ENCODE assay signal across 1 cellular context in the genomic region with DNA sequence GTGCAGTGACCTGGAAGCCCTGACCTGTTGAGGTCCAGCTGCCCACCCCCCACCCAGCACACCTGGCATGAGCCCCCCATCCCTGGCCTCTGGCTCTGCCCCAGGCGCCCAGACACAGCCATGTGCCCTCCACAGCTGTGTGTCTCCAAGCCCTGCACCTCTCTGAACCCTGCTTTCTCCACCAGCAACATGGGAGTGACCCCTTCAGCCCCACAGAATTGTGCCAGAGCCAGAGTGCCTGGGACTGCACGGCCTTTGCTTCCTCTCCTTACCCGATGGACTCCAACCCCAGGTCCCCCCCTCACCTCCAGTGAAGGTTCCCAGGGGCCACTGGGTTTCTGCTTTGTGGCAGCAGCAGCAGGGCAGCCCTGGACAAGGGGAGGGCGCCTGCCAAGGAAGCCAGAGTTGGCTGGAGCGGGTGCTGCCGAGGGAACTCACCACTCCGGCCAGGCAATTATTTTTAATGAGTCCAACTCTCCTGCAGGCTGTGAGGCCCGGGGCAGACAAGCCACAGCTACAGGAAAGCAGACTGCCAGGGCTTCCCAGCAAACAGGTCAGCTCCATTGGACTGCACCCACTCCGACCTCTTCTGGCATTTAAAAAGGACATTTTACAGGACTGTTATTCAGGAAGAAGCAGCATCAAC.
TF ChIP-seq lines count a peak whose summit lies in the region.

No MANE protein-coding gene starts in this region.

TF ChIP-seq in SK-N-SH, 30 proteins besides CTCF, POLR2A, EP300 and RAD21:
- TF ChIP-seq REST (IDR thresholded peaks at IDR 0.05; ENCODE audit: low read depth, low read length) (no peak), MEF2A (IDR thresholded peaks at IDR 0.05; ENCODE audit: borderline replicate concordance, low read depth) (no peak), FOXM1 (IDR thresholded peaks at IDR 0.05; ENCODE audit: low read depth) (no peak), CHD2 (IDR thresholded peaks at IDR 0.05; ENCODE audit: low read length, partially characterized antibody) (no peak), NFIC (IDR thresholded peaks at IDR 0.05; ENCODE audit: borderline replicate concordance) (no peak), FOXJ3 (CRISPR knock-in tag; IDR thresholded peaks at IDR 0.05) (no peak), MAX (IDR thresholded peaks at IDR 0.05; ENCODE audit: low read depth) (no peak), RFX5 (IDR thresholded peaks at IDR 0.05; ENCODE audit: low read length) (no peak), ELF1 (IDR thresholded peaks at IDR 0.05) (no peak), SIN3A (IDR thresholded peaks at IDR 0.05; ENCODE audit: borderline replicate concordance, low read depth, low read length) (no peak), MXI1 (IDR thresholded peaks at IDR 0.05; ENCODE audit: low read depth, low read length) (no peak), FOSL2 (IDR thresholded peaks at IDR 0.05; ENCODE audit: borderline replicate concordance, low read depth) (no peak), RXRA (IDR thresholded peaks at IDR 0.05; ENCODE audit: borderline replicate concordance, low read depth) (no peak), TEAD4 (IDR thresholded peaks at IDR 0.05; ENCODE audit: borderline replicate concordance, insufficient read depth) (no peak)
- TF ChIP-seq, protein P1, sequence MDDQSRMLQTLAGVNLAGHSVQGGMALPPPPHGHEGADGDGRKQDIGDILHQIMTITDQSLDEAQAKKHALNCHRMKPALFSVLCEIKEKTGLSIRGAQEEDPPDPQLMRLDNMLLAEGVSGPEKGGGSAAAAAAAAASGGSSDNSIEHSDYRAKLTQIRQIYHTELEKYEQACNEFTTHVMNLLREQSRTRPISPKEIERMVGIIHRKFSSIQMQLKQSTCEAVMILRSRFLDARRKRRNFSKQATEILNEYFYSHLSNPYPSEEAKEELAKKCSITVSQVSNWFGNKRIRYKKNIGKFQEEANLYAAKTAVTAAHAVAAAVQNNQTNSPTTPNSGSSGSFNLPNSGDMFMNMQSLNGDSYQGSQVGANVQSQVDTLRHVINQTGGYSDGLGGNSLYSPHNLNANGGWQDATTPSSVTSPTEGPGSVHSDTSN (IDR thresholded peaks at IDR 0.05) = no peak
- TF ChIP-seq, protein P2, sequence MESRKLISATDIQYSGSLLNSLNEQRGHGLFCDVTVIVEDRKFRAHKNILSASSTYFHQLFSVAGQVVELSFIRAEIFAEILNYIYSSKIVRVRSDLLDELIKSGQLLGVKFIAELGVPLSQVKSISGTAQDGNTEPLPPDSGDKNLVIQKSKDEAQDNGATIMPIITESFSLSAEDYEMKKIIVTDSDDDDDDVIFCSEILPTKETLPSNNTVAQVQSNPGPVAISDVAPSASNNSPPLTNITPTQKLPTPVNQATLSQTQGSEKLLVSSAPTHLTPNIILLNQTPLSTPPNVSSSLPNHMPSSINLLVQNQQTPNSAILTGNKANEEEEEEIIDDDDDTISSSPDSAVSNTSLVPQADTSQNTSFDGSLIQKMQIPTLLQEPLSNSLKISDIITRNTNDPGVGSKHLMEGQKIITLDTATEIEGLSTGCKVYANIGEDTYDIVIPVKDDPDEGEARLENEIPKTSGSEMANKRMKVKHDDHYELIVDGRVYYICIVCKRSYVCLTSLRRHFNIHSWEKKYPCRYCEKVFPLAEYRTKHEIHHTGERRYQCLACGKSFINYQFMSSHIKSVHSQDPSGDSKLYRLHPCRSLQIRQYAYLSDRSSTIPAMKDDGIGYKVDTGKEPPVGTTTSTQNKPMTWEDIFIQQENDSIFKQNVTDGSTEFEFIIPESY (IDR thresholded peaks at IDR 0.05; ENCODE audit: borderline replicate concordance, low read depth) = no peak
